8 cellular contexts compared by ENCODE assay signal in genomic region chr7:91636129-91636724, GRCh38.
A peak's percentile ranks its signal among the peaks of the same experiment; 100 is the strongest.
DNase-seq lines count a peak whose midpoint lies in the region; ATAC-seq and TF ChIP-seq lines count a peak whose summit lies in the region.

No MANE protein-coding gene starts in this region.

- WGBS in liver, result 59% methylated on average over 6 of the region's 6 CpGs

- intact Hi-C loops in ascending aorta (cut with DNase I), result loop anchor here (2.0 kb wide), 1 partner anchor 547 kb away; no protein-coding TSS in a partner anchor

- ATAC-seq in GM18502 (IDR thresholded peaks at IDR 0.05; ENCODE audit: poor library complexity, unreplicated experiment) (peak; percentile 82), GM21737 (IDR thresholded peaks at IDR 0.05; ENCODE audit: unreplicated experiment) (no peak)

- no peak overlapping the region for H3K9ac ChIP-seq in liver (ENCODE audit: low read depth in 1 of 2, low read length in 2 of 2)

- H3K27ac ChIP-seq in ascending aorta (no peak overlapping the region), liver (ENCODE audit: low read depth in 1 of 2, low read length in 2 of 2) (no peak overlapping the region)

- H3K36me3 ChIP-seq in ascending aorta (no peaks in the 10 kb centered on the region), liver (ENCODE audit: control insufficient read depth in 4 of 4, insufficient read depth in 3 of 4, low read depth in 1 of 4, low read length in 3 of 4) (no peaks in the 10 kb centered on the region)

- DNase-seq in A172 (ENCODE audit: low spot score) (peak; percentile 42), LNCaP clone FGC (ENCODE audit: low read depth) (peak; percentile 31), ascending aorta (ENCODE audit: low spot score in 2 of 2) (no peak), cerebellar nuclear complex (lab: John Stamatoyannopoulos, UW) (no peak)
- DNase-seq in activated naive CD4-positive, alpha-beta T cell (lab: John Stamatoyannopoulos, UW), result no peak

- TF ChIP-seq RAD21 in liver (IDR thresholded peaks at IDR 0.05), result peak; percentile 83 to 86

- H3K27me3 ChIP-seq in ascending aorta (no peaks in the 10 kb centered on the region), liver (ENCODE audit: control insufficient read depth in 4 of 4, insufficient read depth in 4 of 4, low read length in 3 of 4) (no peaks in the 10 kb centered on the region)

- H3K4me1 ChIP-seq in ascending aorta (no peaks in the 10 kb centered on the region), liver (ENCODE audit: control insufficient read depth in 4 of 4, insufficient read depth in 4 of 4, low read length in 3 of 4) (no peaks in the 10 kb centered on the region)

- H3K9me3 ChIP-seq in ascending aorta (no peaks in the 10 kb centered on the region), liver (ENCODE audit: control insufficient read depth in 4 of 4, low read length in 3 of 4) (no peaks in the 10 kb centered on the region)

- no peak overlapping the region for H3K4me3 ChIP-seq in LNCaP clone FGC (ENCODE audit: low read depth, low read length)
- H3K4me3 ChIP-seq in ascending aorta, result no peak overlapping the region
- H3K4me3 ChIP-seq in liver (ENCODE audit: low read depth in 1 of 3, low read length in 3 of 3), result no peak overlapping the region

- TF ChIP-seq CTCF in LNCaP clone FGC (IDR thresholded peaks at IDR 0.05; ENCODE audit: control insufficient read depth, extremely low read depth, insufficient read depth) (peak; percentile 67), ascending aorta (IDR thresholded peaks at IDR 0.05) (peak; percentile 22 to 50 (median 31)), liver (IDR thresholded peaks at IDR 0.05; ENCODE audit: low read depth, low read length, missing input control) (peak; percentile 55)

TF ChIP-seq in liver, 16 proteins besides CTCF, POLR2A, EP300 and RAD21:
- TF ChIP-seq ZBTB33 (IDR thresholded peaks at IDR 0.05), result no peak
- TF ChIP-seq RXRA (IDR thresholded peaks at IDR 0.05), result no peak
- no peak for TF ChIP-seq SP1 (IDR thresholded peaks at IDR 0.05)
- TF ChIP-seq JUND (IDR thresholded peaks at IDR 0.05), result no peak

Comparison
In these comparisons a context has a peak if more than half of its experiments do, and no peak if none do; other contexts are left out.
1. DNase-seq: peak in A172 (single experiment) and LNCaP clone FGC (single experiment); none in ascending aorta (0 of 2), activated naive CD4-positive, alpha-beta T cell (0 of 4) and cerebellar nuclear complex (0 of 2).
2. Peak in every context shown above with its lines, with median percentiles within 50 percentile points of each other: CTCF ChIP-seq.